In the genomic region with DNA sequence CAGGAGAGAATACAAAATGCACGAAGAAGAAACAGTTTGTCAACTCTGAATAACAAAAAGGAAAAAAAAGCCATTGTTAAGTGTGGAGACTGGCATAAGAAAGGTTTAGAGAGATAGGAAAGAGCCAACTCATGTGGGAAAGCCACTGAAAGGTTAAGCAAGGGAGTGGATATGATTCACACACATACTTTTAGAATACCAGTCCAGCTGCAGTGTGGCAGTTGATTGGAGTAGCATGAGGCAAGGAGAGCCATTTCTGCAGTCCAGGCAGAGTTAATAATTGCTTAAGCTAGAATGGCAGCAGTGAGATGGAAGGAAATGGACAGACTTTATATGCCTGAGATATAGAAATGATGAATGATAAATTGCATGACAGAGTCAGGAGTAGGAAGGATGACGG, we compare ENCODE assay signal across 1 cellular context.
TF ChIP-seq lines count a peak whose summit lies in the region.

No MANE protein-coding gene starts in this region.

TF ChIP-seq in HepG2, 621 proteins besides CTCF, POLR2A, EP300 and RAD21 (continued from another document):
- TF ChIP-seq, protein P1, sequence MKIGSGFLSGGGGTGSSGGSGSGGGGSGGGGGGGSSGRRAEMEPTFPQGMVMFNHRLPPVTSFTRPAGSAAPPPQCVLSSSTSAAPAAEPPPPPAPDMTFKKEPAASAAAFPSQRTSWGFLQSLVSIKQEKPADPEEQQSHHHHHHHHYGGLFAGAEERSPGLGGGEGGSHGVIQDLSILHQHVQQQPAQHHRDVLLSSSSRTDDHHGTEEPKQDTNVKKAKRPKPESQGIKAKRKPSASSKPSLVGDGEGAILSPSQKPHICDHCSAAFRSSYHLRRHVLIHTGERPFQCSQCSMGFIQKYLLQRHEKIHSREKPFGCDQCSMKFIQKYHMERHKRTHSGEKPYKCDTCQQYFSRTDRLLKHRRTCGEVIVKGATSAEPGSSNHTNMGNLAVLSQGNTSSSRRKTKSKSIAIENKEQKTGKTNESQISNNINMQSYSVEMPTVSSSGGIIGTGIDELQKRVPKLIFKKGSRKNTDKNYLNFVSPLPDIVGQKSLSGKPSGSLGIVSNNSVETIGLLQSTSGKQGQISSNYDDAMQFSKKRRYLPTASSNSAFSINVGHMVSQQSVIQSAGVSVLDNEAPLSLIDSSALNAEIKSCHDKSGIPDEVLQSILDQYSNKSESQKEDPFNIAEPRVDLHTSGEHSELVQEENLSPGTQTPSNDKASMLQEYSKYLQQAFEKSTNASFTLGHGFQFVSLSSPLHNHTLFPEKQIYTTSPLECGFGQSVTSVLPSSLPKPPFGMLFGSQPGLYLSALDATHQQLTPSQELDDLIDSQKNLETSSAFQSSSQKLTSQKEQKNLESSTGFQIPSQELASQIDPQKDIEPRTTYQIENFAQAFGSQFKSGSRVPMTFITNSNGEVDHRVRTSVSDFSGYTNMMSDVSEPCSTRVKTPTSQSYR (CRISPR knock-in tag; IDR thresholded peaks at IDR 0.05; ENCODE audit: borderline replicate concordance), result no peak
- TF ChIP-seq, protein P2, sequence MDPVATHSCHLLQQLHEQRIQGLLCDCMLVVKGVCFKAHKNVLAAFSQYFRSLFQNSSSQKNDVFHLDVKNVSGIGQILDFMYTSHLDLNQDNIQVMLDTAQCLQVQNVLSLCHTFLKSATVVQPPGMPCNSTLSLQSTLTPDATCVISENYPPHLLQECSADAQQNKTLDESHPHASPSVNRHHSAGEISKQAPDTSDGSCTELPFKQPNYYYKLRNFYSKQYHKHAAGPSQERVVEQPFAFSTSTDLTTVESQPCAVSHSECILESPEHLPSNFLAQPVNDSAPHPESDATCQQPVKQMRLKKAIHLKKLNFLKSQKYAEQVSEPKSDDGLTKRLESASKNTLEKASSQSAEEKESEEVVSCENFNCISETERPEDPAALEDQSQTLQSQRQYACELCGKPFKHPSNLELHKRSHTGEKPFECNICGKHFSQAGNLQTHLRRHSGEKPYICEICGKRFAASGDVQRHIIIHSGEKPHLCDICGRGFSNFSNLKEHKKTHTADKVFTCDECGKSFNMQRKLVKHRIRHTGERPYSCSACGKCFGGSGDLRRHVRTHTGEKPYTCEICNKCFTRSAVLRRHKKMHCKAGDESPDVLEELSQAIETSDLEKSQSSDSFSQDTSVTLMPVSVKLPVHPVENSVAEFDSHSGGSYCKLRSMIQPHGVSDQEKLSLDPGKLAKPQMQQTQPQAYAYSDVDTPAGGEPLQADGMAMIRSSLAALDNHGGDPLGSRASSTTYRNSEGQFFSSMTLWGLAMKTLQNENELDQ (CRISPR knock-in tag; IDR thresholded peaks at IDR 0.05; ENCODE audit: borderline replicate concordance), result no peak
- TF ChIP-seq FOXM1 (CRISPR knock-in tag; IDR thresholded peaks at IDR 0.05) (no peak), JUNB (CRISPR knock-in tag; IDR thresholded peaks at IDR 0.05; ENCODE audit: borderline replicate concordance) (no peak), CENPX (CRISPR knock-in tag; IDR thresholded peaks at IDR 0.05) (no peak), SRF (IDR thresholded peaks at IDR 0.05; ENCODE audit: low read depth, low read length) (no peak), FOXA3 (CRISPR knock-in tag; IDR thresholded peaks at IDR 0.05) (no peak), FOSL1 (CRISPR knock-in tag; IDR thresholded peaks at IDR 0.05; ENCODE audit: borderline replicate concordance) (no peak), KAT8 (CRISPR knock-in tag; IDR thresholded peaks at IDR 0.05) (no peak), BHLHE40 (IDR thresholded peaks at IDR 0.05; ENCODE audit: low read length) (no peak)
- TF ChIP-seq, protein P3, sequence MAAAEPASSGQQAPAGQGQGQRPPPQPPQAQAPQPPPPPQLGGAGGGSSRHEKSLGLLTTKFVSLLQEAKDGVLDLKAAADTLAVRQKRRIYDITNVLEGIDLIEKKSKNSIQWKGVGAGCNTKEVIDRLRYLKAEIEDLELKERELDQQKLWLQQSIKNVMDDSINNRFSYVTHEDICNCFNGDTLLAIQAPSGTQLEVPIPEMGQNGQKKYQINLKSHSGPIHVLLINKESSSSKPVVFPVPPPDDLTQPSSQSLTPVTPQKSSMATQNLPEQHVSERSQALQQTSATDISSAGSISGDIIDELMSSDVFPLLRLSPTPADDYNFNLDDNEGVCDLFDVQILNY (CRISPR knock-in tag; conservative IDR thresholded peaks at IDR 0.05), result no peak
- TF ChIP-seq, protein P4, sequence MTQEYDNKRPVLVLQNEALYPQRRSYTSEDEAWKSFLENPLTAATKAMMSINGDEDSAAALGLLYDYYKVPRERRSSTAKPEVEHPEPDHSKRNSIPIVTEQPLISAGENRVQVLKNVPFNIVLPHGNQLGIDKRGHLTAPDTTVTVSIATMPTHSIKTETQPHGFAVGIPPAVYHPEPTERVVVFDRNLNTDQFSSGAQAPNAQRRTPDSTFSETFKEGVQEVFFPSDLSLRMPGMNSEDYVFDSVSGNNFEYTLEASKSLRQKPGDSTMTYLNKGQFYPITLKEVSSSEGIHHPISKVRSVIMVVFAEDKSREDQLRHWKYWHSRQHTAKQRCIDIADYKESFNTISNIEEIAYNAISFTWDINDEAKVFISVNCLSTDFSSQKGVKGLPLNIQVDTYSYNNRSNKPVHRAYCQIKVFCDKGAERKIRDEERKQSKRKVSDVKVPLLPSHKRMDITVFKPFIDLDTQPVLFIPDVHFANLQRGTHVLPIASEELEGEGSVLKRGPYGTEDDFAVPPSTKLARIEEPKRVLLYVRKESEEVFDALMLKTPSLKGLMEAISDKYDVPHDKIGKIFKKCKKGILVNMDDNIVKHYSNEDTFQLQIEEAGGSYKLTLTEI (CRISPR knock-in tag; conservative IDR thresholded peaks at IDR 0.05), result no peak
- TF ChIP-seq, protein P5, sequence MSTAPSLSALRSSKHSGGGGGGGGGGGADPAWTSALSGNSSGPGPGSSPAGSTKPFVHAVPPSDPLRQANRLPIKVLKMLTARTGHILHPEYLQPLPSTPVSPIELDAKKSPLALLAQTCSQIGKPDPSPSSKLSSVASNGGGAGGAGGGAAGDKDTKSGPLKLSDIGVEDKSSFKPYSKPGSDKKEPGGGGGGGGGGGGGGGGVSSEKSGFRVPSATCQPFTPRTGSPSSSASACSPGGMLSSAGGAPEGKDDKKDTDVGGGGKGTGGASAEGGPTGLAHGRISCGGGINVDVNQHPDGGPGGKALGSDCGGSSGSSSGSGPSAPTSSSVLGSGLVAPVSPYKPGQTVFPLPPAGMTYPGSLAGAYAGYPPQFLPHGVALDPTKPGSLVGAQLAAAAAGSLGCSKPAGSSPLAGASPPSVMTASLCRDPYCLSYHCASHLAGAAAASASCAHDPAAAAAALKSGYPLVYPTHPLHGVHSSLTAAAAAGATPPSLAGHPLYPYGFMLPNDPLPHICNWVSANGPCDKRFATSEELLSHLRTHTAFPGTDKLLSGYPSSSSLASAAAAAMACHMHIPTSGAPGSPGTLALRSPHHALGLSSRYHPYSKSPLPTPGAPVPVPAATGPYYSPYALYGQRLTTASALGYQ (CRISPR knock-in tag; IDR thresholded peaks at IDR 0.05), result no peak
